ENCODE assay signal across 8 cellular contexts in the genomic region with DNA sequence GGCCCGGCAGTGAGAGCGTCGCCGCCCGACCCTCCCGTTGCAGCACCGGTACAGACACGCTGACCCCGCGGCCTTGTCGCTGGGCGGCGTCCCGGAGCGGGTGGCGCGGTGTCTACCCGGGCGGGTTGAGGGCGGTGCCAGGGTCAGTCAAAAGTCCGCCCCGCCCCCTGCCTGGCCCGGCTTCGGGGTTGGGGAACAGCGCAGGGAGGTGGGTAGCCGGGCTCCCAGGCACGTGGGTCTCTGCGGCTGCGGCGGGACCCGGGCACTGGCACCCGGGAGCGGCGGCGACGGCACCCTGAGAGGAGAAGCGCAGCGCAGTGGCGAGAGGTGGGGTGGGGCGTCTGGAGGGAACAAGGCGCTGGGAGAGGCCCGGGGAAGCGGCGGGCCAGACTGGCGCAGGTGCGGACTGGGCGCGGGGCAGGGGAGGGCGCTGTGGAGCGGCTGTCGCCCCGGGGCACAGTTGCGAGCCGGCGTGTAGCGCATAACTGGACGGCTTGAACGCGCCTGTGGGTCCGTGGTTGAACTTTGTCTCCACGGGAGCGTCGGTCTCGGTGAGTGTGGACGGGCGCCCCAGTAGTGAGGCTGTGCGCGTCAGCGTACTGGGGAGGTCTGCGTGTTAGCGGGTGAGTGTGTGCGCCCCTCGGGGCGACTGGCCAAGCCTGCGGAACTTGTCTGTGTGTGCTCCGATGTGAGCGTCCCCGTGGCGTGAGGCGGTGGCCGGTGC. TPM values are rescaled to one million over a fixed set of nuclear protein-coding genes. Genes with fewer than 3 reads are reported as not detected.
DNase-seq lines count a peak whose midpoint lies in the region; ATAC-seq, FAIRE-seq and TF ChIP-seq lines count a peak whose summit lies in the region.

TSS of gene P2RY2 (plus strand) at position 176 of the 724 bp plus-strand sequence. CDS start 15,879 bp downstream, outside the sequence.

- peak within 1 kb of the TSS; percentile 64 for H3K4me2 ChIP-seq in OCI-LY1 (ENCODE audit: low read length)
- peak within 1 kb of the TSS; percentile 87 for H3K4me2 ChIP-seq in astrocyte (ENCODE audit: low read length)
- peak within 1 kb of the TSS; percentile 94 for H3K4me2 ChIP-seq in skeletal muscle satellite cell (ENCODE audit: low read length)

- H3K27me3 ChIP-seq in OCI-LY1 (ENCODE audit: insufficient read depth, low read length) (no peaks in the 10 kb centered on the region), astrocyte (ENCODE audit: insufficient read depth, low read length) (peaks cover 21% of the 10 kb centered on the region), skeletal muscle satellite cell (ENCODE audit: control insufficient read depth, insufficient read depth, low read length) (peaks cover 41% of the 10 kb centered on the region)

- peak; percentile 61 for DNase-seq in ACHN
- DNase-seq in astrocyte (ENCODE audit: low read depth), result peak; percentile 10
- no peak for DNase-seq in NCI-H446 treated with DMSO at 0.1 percent for 48 hours (lab: John Stamatoyannopoulos, UW)

- peak; percentile 58 for ATAC-seq in GM18511 (IDR thresholded peaks at IDR 0.05; ENCODE audit: unreplicated experiment)
- no peak for ATAC-seq in GM19397 (IDR thresholded peaks at IDR 0.05; ENCODE audit: unreplicated experiment)

- peaks cover 4% of the 10 kb centered on the region for H3K9me3 Mint-ChIP-seq in astrocyte (ENCODE audit: unreplicated experiment)

- no peaks in the 10 kb centered on the region for H4K20me1 ChIP-seq in OCI-LY1 (ENCODE audit: insufficient read depth, low read length)
- H4K20me1 ChIP-seq in astrocyte (ENCODE audit: insufficient read depth, low read length), result no peaks in the 10 kb centered on the region

- no peaks in the 10 kb centered on the region for H3K9me3 ChIP-seq in OCI-LY1 (ENCODE audit: low read length)
- no peaks in the 10 kb centered on the region for H3K9me3 ChIP-seq in astrocyte (ENCODE audit: insufficient read depth, low read depth, low read length)
- H3K9me3 ChIP-seq in iPS-18c (ENCODE audit: control insufficient read depth, insufficient read depth, low read length), result no peaks in the 10 kb centered on the region
- no peaks in the 10 kb centered on the region for H3K9me3 ChIP-seq in skeletal muscle satellite cell (replicated peaks; ENCODE audit: low read length)

- H3K4me1 Mint-ChIP-seq in astrocyte (ENCODE audit: low read depth, unreplicated experiment), result peaks cover 2% of the 10 kb centered on the region

- no peak within 1 kb of the TSS for H3K9ac ChIP-seq in OCI-LY1 (ENCODE audit: low read length)
- peak within 1 kb of the TSS; percentile 38 for H3K9ac ChIP-seq in astrocyte (ENCODE audit: low read length)
- peak within 1 kb of the TSS; percentile 41 for H3K9ac ChIP-seq in skeletal muscle satellite cell (ENCODE audit: low read depth, low read length)

- H3K9me2 ChIP-seq in OCI-LY1 (ENCODE audit: low read depth, low read length), result no peaks in the 10 kb centered on the region

- H2AFZ ChIP-seq in OCI-LY1 (ENCODE audit: low read length) (no peak within 1 kb of the TSS), astrocyte (ENCODE audit: low read depth, low read length) (peak within 1 kb of the TSS; percentile 97)

- no peaks in the 10 kb centered on the region for H3K79me2 ChIP-seq in OCI-LY1 (ENCODE audit: insufficient read depth, low read length)
- no peaks in the 10 kb centered on the region for H3K79me2 ChIP-seq in astrocyte (ENCODE audit: insufficient read depth, low read length)

- in situ Hi-C loops in ACHN (cut with HindIII; ENCODE audit: low pct_ligation_motif_present, low pct_unique_long_range_greater_than_20kb, low sequenced_read_pairs), result no loop called here

- H3K4me3 ChIP-seq in OCI-LY1 (ENCODE audit: low read depth, low read length, poor library complexity, severe bottlenecking) (peak within 1 kb of the TSS; percentile 49), astrocyte (ENCODE audit: insufficient read depth, low read depth, low read length) (peak within 1 kb of the TSS; percentile 58), iPS-18c (ENCODE audit: insufficient read depth, low read depth, low read length) (peak within 1 kb of the TSS; percentile 71), skeletal muscle satellite cell (ENCODE audit: low read length) (peak within 1 kb of the TSS; percentile 68)

- no peak within 1 kb of the TSS for H3K27ac Mint-ChIP-seq in astrocyte (ENCODE audit: unreplicated experiment)

- H3K36me3 Mint-ChIP-seq in astrocyte (ENCODE audit: low read depth, unreplicated experiment), result peaks cover 6% of the 10 kb centered on the region

- H3K4me1 ChIP-seq in OCI-LY1 (ENCODE audit: insufficient read depth, low read length, severe bottlenecking), result no peaks in the 10 kb centered on the region
- H3K4me1 ChIP-seq in astrocyte (ENCODE audit: insufficient read depth, low read length), result peaks cover 8% of the 10 kb centered on the region
- H3K4me1 ChIP-seq in skeletal muscle satellite cell (ENCODE audit: control insufficient read depth, insufficient read depth, low read length), result peaks cover 11% of the 10 kb centered on the region

- H3K4me3 Mint-ChIP-seq in astrocyte (ENCODE audit: unreplicated experiment), result peak within 1 kb of the TSS; percentile 27

- H3F3A ChIP-seq in OCI-LY1 (ENCODE audit: insufficient read depth, low read length), result no peaks in the 10 kb centered on the region

- no peak for FAIRE-seq in astrocyte (lab: Jason Lieb, UNC)

- H3K27ac ChIP-seq in OCI-LY1 (ENCODE audit: low read depth, low read length, poor library complexity, severe bottlenecking) (no peak within 1 kb of the TSS), astrocyte (ENCODE audit: low read depth, low read length) (no peak within 1 kb of the TSS)

- peak; percentile 47; the same call in 1 of the 2 replicates for TF ChIP-seq CTCF in OCI-LY1 (IDR thresholded peaks at IDR 0.05; ENCODE audit: low read length)
- TF ChIP-seq CTCF in astrocyte (IDR thresholded peaks at IDR 0.05; ENCODE audit: insufficient read depth, low read depth, low read length), result peak; percentile 9

- peaks cover 68% of the 10 kb centered on the region for H3K27me3 Mint-ChIP-seq in astrocyte (ENCODE audit: low read depth, unreplicated experiment)

- H3K36me3 ChIP-seq in OCI-LY1 (ENCODE audit: insufficient read depth, low read length), result no peaks in the 10 kb centered on the region
- H3K36me3 ChIP-seq in astrocyte (ENCODE audit: insufficient read depth, low read length), result no peaks in the 10 kb centered on the region
- no peaks in the 10 kb centered on the region for H3K36me3 ChIP-seq in skeletal muscle satellite cell (ENCODE audit: insufficient read depth, low read length)

RNA-seq across cellular contexts. Expression of gene P2RY2, which starts in this region (rescaled TPM):
- total RNA-seq in astrocyte, result 0.12 and 0.30 TPM in 2 replicates
- not detected in 2 replicates for total RNA-seq in skeletal muscle satellite cell (2012; rRNA removed)

Comparison
In these comparisons a context has a peak if more than half of its experiments do, and no peak if none do; other contexts are left out.
1. Peak in DNase-seq, H3K4me3 ChIP-seq, H3K9ac ChIP-seq and H3K4me2 ChIP-seq in astrocyte; RNA of the gene not detected or under 1 TPM.